In the genomic region with DNA sequence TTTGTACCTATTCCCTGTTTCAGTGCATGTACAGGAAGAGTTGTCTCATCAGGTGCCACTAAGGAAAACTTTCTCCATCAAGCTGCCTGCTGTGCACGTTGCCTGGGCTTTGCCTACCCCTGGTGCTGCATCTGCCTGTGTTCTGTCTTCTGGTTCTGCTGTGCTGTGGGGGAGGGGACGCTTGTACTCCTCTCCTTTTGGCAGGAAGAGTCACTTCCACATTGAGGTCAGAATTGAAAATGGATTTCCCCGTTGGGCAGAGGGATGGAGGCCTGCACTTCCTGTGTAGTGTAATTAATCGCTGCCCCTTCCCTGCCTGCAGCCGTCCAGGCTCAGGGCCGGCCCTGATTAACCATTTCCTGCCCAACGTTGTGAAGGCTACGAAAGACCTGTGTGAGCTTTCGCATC, we compare ENCODE assay signal across 9 cellular contexts.
DNase-seq lines count a peak whose midpoint lies in the region; ATAC-seq, FAIRE-seq and TF ChIP-seq lines count a peak whose summit lies in the region.
"Had no signal": no experiment of that assay in that cellular context is flagged by ENCODE, and none has a peak within 500 bp of the region (broad histone marks: within the 10 kb centered on the region; RNA-seq: fewer than 3 reads in every experiment).

No MANE protein-coding gene starts in this region.

- H3K36me3 Mint-ChIP-seq in T-helper 17 cell (ENCODE audit: low read depth): no peaks in the 10 kb centered on the region
- H3K36me3 Mint-ChIP-seq in stimulated activated memory B cell treated with anti-CD40 and anti-IgM and Interleukin-4, amounts not matched to agents 10 μg/mL and 1 μg/mL and 100 μg/mL, for 72 hours: no peaks in the 10 kb centered on the region

- peak overlapping the region; percentile 27 for H3K27ac Mint-ChIP-seq in T-helper 17 cell
- peak overlapping the region; percentile 38 for H3K27ac Mint-ChIP-seq in stimulated activated memory B cell treated with anti-CD40 and anti-IgM and Interleukin-4, amounts not matched to agents 10 μg/mL and 1 μg/mL and 100 μg/mL, for 72 hours

- H3K27me3 ChIP-seq in heart right ventricle: no peaks in the 10 kb centered on the region
- peaks cover 18% of the 10 kb centered on the region for H3K27me3 ChIP-seq in foreskin keratinocyte

- H3K27me3 Mint-ChIP-seq in T-helper 17 cell: peaks cover 13% of the 10 kb centered on the region
- H3K27me3 Mint-ChIP-seq in stimulated activated memory B cell treated with anti-CD40 and anti-IgM and Interleukin-4, amounts not matched to agents 10 μg/mL and 1 μg/mL and 100 μg/mL, for 72 hours: no peaks in the 10 kb centered on the region

- H3K4me3 Mint-ChIP-seq in T-helper 17 cell: no peak overlapping the region
- H3K4me3 Mint-ChIP-seq in stimulated activated memory B cell treated with anti-CD40 and anti-IgM and Interleukin-4, amounts not matched to agents 10 μg/mL and 1 μg/mL and 100 μg/mL, for 72 hours: peak overlapping the region; percentile 25

- H3K27ac ChIP-seq in heart right ventricle (peak overlapping the region in 5 of 10 donors; percentile 11 to 58 (median 31)), foreskin keratinocyte (no peak overlapping the region)

- peaks cover 18% of the 10 kb centered on the region for H3K4me1 Mint-ChIP-seq in T-helper 17 cell
- peaks cover 62% of the 10 kb centered on the region for H3K4me1 Mint-ChIP-seq in stimulated activated memory B cell treated with anti-CD40 and anti-IgM and Interleukin-4, amounts not matched to agents 10 μg/mL and 1 μg/mL and 100 μg/mL, for 72 hours

- WGBS in heart right ventricle, 2 donors: 18 to 24% methylated on average over 9 of the region's 9 CpGs

- H3K9me3 Mint-ChIP-seq in stimulated activated memory B cell treated with anti-CD40 and anti-IgM and Interleukin-4, amounts not matched to agents 10 μg/mL and 1 μg/mL and 100 μg/mL, for 72 hours: no peaks in the 10 kb centered on the region

- H3K36me3 ChIP-seq in heart right ventricle: no peaks in the 10 kb centered on the region

- H3K9me3 ChIP-seq in T-helper 17 cell (ENCODE audit: control insufficient read depth, low read length, poor library complexity, severe bottlenecking) (no peaks in the 10 kb centered on the region), heart right ventricle (no peaks in the 10 kb centered on the region)

- no peak overlapping the region for H3K4me3 ChIP-seq in heart right ventricle

- peaks cover 7 to 41% (median 21%) of the 10 kb centered on the region in 9 donors for H3K4me1 ChIP-seq in heart right ventricle
- no peaks in the 10 kb centered on the region for H3K4me1 ChIP-seq in foreskin keratinocyte

- intact Hi-C loops in heart right ventricle (cut with DNase I): loop anchor here in 4 of 10 donors (10.0 kb wide), 4 partner anchors 174 to 356 kb away; a partner anchor contains a TSS

- no peak for FAIRE-seq in urothelium cell line (lab: Jason Lieb, UNC)
- FAIRE-seq: islet of Langerhans had no signal

- DNase-seq in NCI-H2029 (lab: John Stamatoyannopoulos, UW): peak; percentile 15
- DNase-seq in NCI-H2029 treated with DMSO at 0.1 percent for 48 hours (lab: John Stamatoyannopoulos, UW): no peak
- no peak for DNase-seq in T-helper 17 cell
- DNase-seq in heart right ventricle: peak; percentile 42 to 84
- DNase-seq in foreskin keratinocyte: no peak
- DNase-seq in urothelium cell line (ENCODE audit: low spot score): no peak

- no peak for TF ChIP-seq CTCF in heart right ventricle (IDR thresholded peaks at IDR 0.05)
- TF ChIP-seq CTCF in foreskin keratinocyte (conservative IDR thresholded peaks at IDR 0.05): no peak

- ATAC-seq in HG03095 (IDR thresholded peaks at IDR 0.05; ENCODE audit: unreplicated experiment) (peak; percentile 33), T-helper 17 cell (peak; percentile 23), heart right ventricle (peak in 7 of 8 donors; percentile 59 to 74 (median 68)), foreskin keratinocyte (no peak)
- peak; percentile 40 for ATAC-seq in stimulated activated memory B cell treated with anti-CD40 and anti-IgM and Interleukin-4, amounts not matched to agents 10 μg/mL and 1 μg/mL and 100 μg/mL, for 72 hours

Comparison
In these comparisons a context has a peak if more than half of its experiments do, and no peak if none do; other contexts are left out.
1. DNase-seq: peak in NCI-H2029 (single experiment) and heart right ventricle (2 of 2); none in NCI-H2029 treated with DMSO at 0.1 percent for 48 hours (single experiment), T-helper 17 cell (0 of 3), foreskin keratinocyte (0 of 2) and urothelium cell line (single experiment).